In the genomic region with DNA sequence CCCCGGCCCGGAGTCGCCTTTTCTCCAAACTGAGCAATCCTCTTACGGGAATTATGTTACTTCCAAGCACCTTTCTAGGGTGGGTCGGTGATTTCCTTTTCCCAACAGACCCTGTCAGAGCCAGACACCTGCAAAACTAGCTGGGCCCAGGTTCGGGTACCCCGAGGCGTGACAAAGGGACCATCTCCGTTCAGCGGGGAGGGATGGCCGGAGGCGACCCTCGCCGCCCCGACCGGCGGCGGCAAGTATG, we compare ENCODE assay signal across 8 cellular contexts. TPM values are rescaled to one million over a fixed set of nuclear protein-coding genes. Genes with fewer than 3 reads are reported as not detected.
DNase-seq lines count a peak whose midpoint lies in the region; ATAC-seq lines count a peak whose summit lies in the region.

No MANE protein-coding gene starts in this region.

- peak overlapping the region; percentile 84 for H3K4me3 Mint-ChIP-seq in activated CD4-positive, alpha-beta T cell treated with anti-CD3 and anti-CD28 coated beads, Interleukin-2, amount 10 ng/mL, durations not matched to agents 24 days and 14 days
- peak overlapping the region; percentile 85 for H3K4me3 Mint-ChIP-seq in activated T-helper 17 cell treated with anti-CD3 and anti-CD28 coated beads, Interleukin-2, amount 50 U/mL, for 72 hours

- no peak for ATAC-seq in activated T-helper 17 cell treated with anti-CD3 and anti-CD28 coated beads, Interleukin-2, amount 50 U/mL, for 72 hours (replicated peaks)
- ATAC-seq in HG02938 (IDR thresholded peaks at IDR 0.05; ENCODE audit: unreplicated experiment) = no peak
- ATAC-seq in HG03432 (IDR thresholded peaks at IDR 0.05; ENCODE audit: unreplicated experiment) = no peak

- peaks cover 25% of the 10 kb centered on the region for H3K36me3 ChIP-seq in iPS-20b (ENCODE audit: insufficient read depth, low read depth, low read length)

- H3K27me3 Mint-ChIP-seq in activated CD4-positive, alpha-beta T cell treated with anti-CD3 and anti-CD28 coated beads, Interleukin-2, amount 10 ng/mL, durations not matched to agents 24 days and 14 days = no peaks in the 10 kb centered on the region
- peaks cover 4% of the 10 kb centered on the region for H3K27me3 Mint-ChIP-seq in activated T-helper 17 cell treated with anti-CD3 and anti-CD28 coated beads, Interleukin-2, amount 50 U/mL, for 72 hours

- H3K4me3 ChIP-seq in iPS-20b (ENCODE audit: low read length) = peak overlapping the region; percentile 76

- peak overlapping the region; percentile 55; the same call in 1 of the 2 replicates for H3K9ac ChIP-seq in iPS-20b (ENCODE audit: low read depth, low read length)

- peaks cover 33% of the 10 kb centered on the region for H3K4me1 Mint-ChIP-seq in activated CD4-positive, alpha-beta T cell treated with anti-CD3 and anti-CD28 coated beads, Interleukin-2, amount 10 ng/mL, durations not matched to agents 24 days and 14 days
- H3K4me1 Mint-ChIP-seq in activated T-helper 17 cell treated with anti-CD3 and anti-CD28 coated beads, Interleukin-2, amount 50 U/mL, for 72 hours = peaks cover 10% of the 10 kb centered on the region

- DNase-seq in activated CD4-positive, alpha-beta T cell treated with anti-CD3 and anti-CD28 coated beads, Interleukin-2, amount 10 ng/mL, durations not matched to agents 24 days and 14 days = no peak
- DNase-seq in activated CD4-positive, alpha-beta T cell treated with anti-CD3 and anti-CD28 coated beads for 48 hours = no peak
- peak in 1 of 49 donors; percentile 48 for DNase-seq in substantia nigra (lab: John Stamatoyannopoulos, UW)
- DNase-seq in T1000 (lab: John Stamatoyannopoulos, UW) = no peak

- no peaks in the 10 kb centered on the region for H3K27me3 ChIP-seq in iPS-20b (ENCODE audit: insufficient read depth, low read length)

- H3K9me3 Mint-ChIP-seq in activated CD4-positive, alpha-beta T cell treated with anti-CD3 and anti-CD28 coated beads, Interleukin-2, amount 10 ng/mL, durations not matched to agents 24 days and 14 days = no peaks in the 10 kb centered on the region
- H3K9me3 Mint-ChIP-seq in activated T-helper 17 cell treated with anti-CD3 and anti-CD28 coated beads, Interleukin-2, amount 50 U/mL, for 72 hours = no peaks in the 10 kb centered on the region

- no peak overlapping the region for H3K27ac ChIP-seq in iPS-20b (ENCODE audit: low read length)
- H3K27ac ChIP-seq in substantia nigra (ENCODE audit: low read depth, low read length, poor library complexity, severe bottlenecking) = peak overlapping the region; percentile 79

- peaks cover 5% of the 10 kb centered on the region; the same call in 1 of the 2 replicates for H3K4me1 ChIP-seq in iPS-20b (ENCODE audit: insufficient read depth, low read length)

- no peaks in the 10 kb centered on the region for H3K9me3 ChIP-seq in iPS-20b (ENCODE audit: insufficient read depth, low read depth, low read length)

- peaks cover 32% of the 10 kb centered on the region for H3K36me3 Mint-ChIP-seq in activated CD4-positive, alpha-beta T cell treated with anti-CD3 and anti-CD28 coated beads, Interleukin-2, amount 10 ng/mL, durations not matched to agents 24 days and 14 days (ENCODE audit: low read depth)
- peaks cover 45% of the 10 kb centered on the region for H3K36me3 Mint-ChIP-seq in activated T-helper 17 cell treated with anti-CD3 and anti-CD28 coated beads, Interleukin-2, amount 50 U/mL, for 72 hours (ENCODE audit: low read depth)

- intact Hi-C loops in activated CD4-positive, alpha-beta T cell treated with anti-CD3 and anti-CD28 coated beads, Interleukin-2, amount 10 ng/mL, durations not matched to agents 24 days and 14 days (cut with micrococcal nuclease) = loop anchor here (1.0 to 2.0 kb wide), 7 partner anchors 11 to 172 kb away; partner anchors contain the start of genes EIF4EBP2, LRRC20, SAR1A and TYSND1

- peak overlapping the region; percentile 77 for H3K27ac Mint-ChIP-seq in activated CD4-positive, alpha-beta T cell treated with anti-CD3 and anti-CD28 coated beads, Interleukin-2, amount 10 ng/mL, durations not matched to agents 24 days and 14 days
- H3K27ac Mint-ChIP-seq in activated T-helper 17 cell treated with anti-CD3 and anti-CD28 coated beads, Interleukin-2, amount 50 U/mL, for 72 hours = peak overlapping the region; percentile 63

RNA-seq across cellular contexts. Expression of gene PPA1, which starts 0.4 kb away (rescaled TPM):
- 413 and 424 TPM in 2 replicates for total RNA-seq in activated CD4-positive, alpha-beta T cell treated with anti-CD3 and anti-CD28 coated beads, Interleukin-2, amount 10 ng/mL, durations not matched to agents 24 days and 14 days
- total RNA-seq in activated T-helper 17 cell treated with anti-CD3 and anti-CD28 coated beads, Interleukin-2, amount 50 U/mL, for 72 hours = 100 to 1,000 TPM; 176 to 260 TPM

RNA-seq across cellular contexts. Expression of gene NPFFR1, which starts 51.0 kb away (rescaled TPM):
- total RNA-seq in activated CD4-positive, alpha-beta T cell treated with anti-CD3 and anti-CD28 coated beads, Interleukin-2, amount 10 ng/mL, durations not matched to agents 24 days and 14 days = not detected in 2 replicates
- total RNA-seq in activated T-helper 17 cell treated with anti-CD3 and anti-CD28 coated beads, Interleukin-2, amount 50 U/mL, for 72 hours = not detected
